21 cellular contexts compared by ENCODE assay signal in the genomic region with DNA sequence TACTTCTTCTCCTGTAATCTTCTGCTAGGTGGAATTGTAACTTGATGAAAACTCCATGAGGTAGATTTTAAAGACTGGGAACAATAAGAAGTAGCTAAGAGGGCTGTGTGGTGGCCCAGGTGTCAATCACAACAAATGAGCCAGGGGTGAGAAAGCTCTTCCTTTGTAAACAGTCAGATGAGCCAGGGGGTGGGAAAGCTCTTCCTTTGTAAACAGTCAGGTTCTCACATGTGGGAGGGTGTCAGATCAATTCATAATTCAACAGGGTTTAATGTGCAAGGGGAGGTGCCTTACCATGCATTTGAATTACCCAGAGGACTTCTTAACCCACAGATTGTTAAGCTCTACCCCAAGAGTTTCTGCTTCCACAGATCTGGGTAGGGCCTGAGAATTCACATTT.
"Had no signal": no experiment of that assay in that cellular context is flagged by ENCODE, and none has a peak within 500 bp of the region (broad histone marks: within the 10 kb centered on the region; RNA-seq: fewer than 3 reads in every experiment).

No MANE protein-coding gene starts in this region.

- H3K27me3 ChIP-seq: esophagus muscularis mucosa, foreskin keratinocyte, gastroesophageal sphincter, heart left ventricle, hepatocyte, left lung, right atrium auricular region, stomach, thyroid gland, vagina had no signal

- H3K36me3 ChIP-seq: esophagus muscularis mucosa, gastroesophageal sphincter, heart left ventricle, left lung, prostate gland, right atrium auricular region, stomach, thyroid gland, vagina had no signal

- DNase-seq: effector CD8-positive, alpha-beta T cell; foreskin keratinocyte; heart left ventricle; kidney; left lung; mesenchymal stem cell; midbrain; naive thymus-derived CD4-positive, alpha-beta T cell; nucleus accumbens; stimulated activated CD4-positive, alpha-beta T cell treated with anti-CD3 and anti-CD28 coated beads, Interleukin-2, amount 100 ng/mL, for 24 hours; stimulated activated CD4-positive, alpha-beta T cell treated with anti-CD3 and anti-CD28 coated beads, Interleukin-4, amount 100 ng/mL, for 24 hours; stimulated activated naive CD4-positive, alpha-beta T cell treated with Interleukin-2 at 50 U/mL for 16 hours; stomach; thyroid gland; trophoblast cell had no signal

- H3K9me3 ChIP-seq: esophagus muscularis mucosa, gastroesophageal sphincter, prostate gland, thyroid gland, vagina had no signal

- H3K4me2 ChIP-seq: hepatocyte had no signal

- H2AFZ ChIP-seq: hepatocyte had no signal

- H3K27ac ChIP-seq: esophagus muscularis mucosa, foreskin keratinocyte, gastroesophageal sphincter, heart left ventricle, hepatocyte, left lung, prostate gland, right atrium auricular region, stomach, thyroid gland, vagina had no signal

- H3K79me2 ChIP-seq: hepatocyte had no signal

- H3K4me1 ChIP-seq: foreskin keratinocyte, left lung, prostate gland, thyroid gland had no signal

- H3K4me3 ChIP-seq: esophagus muscularis mucosa, gastroesophageal sphincter, heart left ventricle, hepatocyte, left lung, prostate gland, right atrium auricular region, stomach, thyroid gland, vagina had no signal
